In genomic region chr1:38736399-38736798, GRCh38 we compare ENCODE assay signal across 22 cellular contexts.
"Had no signal": no experiment of that assay in that cellular context is flagged by ENCODE, and none has a peak within 500 bp of the region (broad histone marks: within the 10 kb centered on the region; RNA-seq: fewer than 3 reads in every experiment).

No MANE protein-coding gene starts in this region.

- FAIRE-seq: HTR-8/SVneo, RCC 7860 had no signal

- ATAC-seq: SK-N-SH treated with all-trans-retinoic acid at 6 μM for 48 hours had no signal

- DNase-seq: KBM-7, MV-4-11, NCI-H1048, NCI-H1105 treated with DMSO at 0.1 percent for 48 hours, NCI-H1417 treated with DMSO at 0.1 percent for 48 hours, NCI-H146, NCI-H1694 treated with DMSO at 0.1 percent for 48 hours, NCI-H1930, NCI-H2081, NCI-H2107, NCI-H2227 treated with DMSO at 0.1 percent for 48 hours, NCI-H510A, NCI-H524 treated with DMSO at 0.1 percent for 48 hours, NCI-H69, NCI-H774, Right ventricle myocardium superior, RPMI8226, SIG-M5 had no signal

- H3K27ac ChIP-seq: HL-60 had no signal
